ENCODE assay signal across 36 cellular contexts in the genomic region with DNA sequence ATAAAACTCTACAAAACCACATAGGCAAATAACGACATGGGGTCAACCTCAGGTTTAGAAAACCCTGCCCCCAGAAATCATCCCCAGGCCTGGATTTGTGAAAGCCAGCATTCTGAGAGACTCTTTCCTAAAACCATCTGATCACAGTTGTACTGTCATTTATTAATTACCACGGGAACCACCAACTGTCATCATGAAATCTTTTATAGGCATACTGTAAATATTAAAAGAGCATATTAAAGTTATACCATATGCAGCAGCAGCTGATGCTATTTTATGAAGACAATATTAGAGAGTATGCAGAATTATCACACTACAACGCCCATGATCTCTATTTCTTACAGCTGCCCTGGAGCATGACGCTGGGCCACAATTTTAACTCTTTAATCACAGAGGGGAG. TPM values are rescaled to one million over a fixed set of nuclear protein-coding genes. Genes with fewer than 3 reads are reported as not detected.
"Had no signal": no experiment of that assay in that cellular context is flagged by ENCODE, and none has a peak within 500 bp of the region (broad histone marks: within the 10 kb centered on the region; RNA-seq: fewer than 3 reads in every experiment).

No MANE protein-coding gene starts in this region.

- H3K27ac Mint-ChIP-seq: activated B cell treated with CpG ODN at 0.5 μM for 24 hours; activated CD4-positive, alpha-beta memory T cell treated with anti-CD3 and anti-CD28 coated beads for 36 hours; activated CD4-positive, alpha-beta T cell treated with anti-CD3 and anti-CD28 coated beads, Interleukin-2, amount 10 ng/mL, durations not matched to agents 24 days and 14 days; activated CD8-positive, alpha-beta T cell treated with anti-CD3 and anti-CD28 coated beads for 36 hours; activated naive CD4-positive, alpha-beta T cell treated with anti-CD3 and anti-CD28 coated beads for 36 hours; activated naive CD4-positive, alpha-beta T cell treated with anti-CD3 and anti-CD28 coated beads, Interleukin-2, amount 50 U/mL, for 72 hours; activated naive CD8-positive, alpha-beta T cell treated with anti-CD3 and anti-CD28 coated beads for 36 hours; activated T-cell treated with anti-CD3 and anti-CD28 coated beads, Interleukin-2, amount 50 U/mL, for 72 hours; activated T-helper 1 cell treated with anti-CD3 and anti-CD28 coated beads, Interleukin-12 subunit alpha, Interleukin-12 subunit beta, Interleukin-2, Interleukin-4 antibody, amounts not matched to agents 30 ng/mL and 10 ng/mL and 1 ng/mL, durations not matched to agents 14 hours and 24 hours and 36 hours; activated T-helper 17 cell treated with anti-CD3 and anti-CD28 coated beads, Interleukin-2, amount 50 U/mL, for 72 hours; T-helper 1 cell treated with Interleukin-12 subunit alpha and Interleukin-12 subunit beta and Interleukin-4 antibody, amounts not matched to agents 30 μg/mL and 1 μg/mL, for 36 hours; T-helper 2 cell treated with Interferon-gamma antibody and Interleukin-4, amounts not matched to agents 5 μg/mL and 100 μg/mL, for 36 hours had no signal

- H3K4me3 Mint-ChIP-seq: activated B cell treated with CpG ODN at 0.5 μM for 24 hours; activated CD4-positive, alpha-beta memory T cell treated with anti-CD3 and anti-CD28 coated beads for 36 hours; activated CD4-positive, alpha-beta T cell treated with anti-CD3 and anti-CD28 coated beads, Interleukin-2, amount 10 ng/mL, durations not matched to agents 24 days and 14 days; activated CD8-positive, alpha-beta T cell treated with anti-CD3 and anti-CD28 coated beads for 36 hours; activated naive CD4-positive, alpha-beta T cell treated with anti-CD3 and anti-CD28 coated beads for 36 hours; activated naive CD8-positive, alpha-beta T cell treated with anti-CD3 and anti-CD28 coated beads for 36 hours; activated T-cell treated with anti-CD3 and anti-CD28 coated beads, Interleukin-2, amount 50 U/mL, for 4 hours; activated T-cell treated with anti-CD3 and anti-CD28 coated beads, Interleukin-2, amount 50 U/mL, for 72 hours; activated T-helper 1 cell treated with anti-CD3 and anti-CD28 coated beads, Interleukin-12 subunit alpha, Interleukin-12 subunit beta, Interleukin-2, Interleukin-4 antibody, amounts not matched to agents 30 ng/mL and 10 ng/mL and 1 ng/mL, durations not matched to agents 14 hours and 24 hours and 36 hours; activated T-helper 17 cell treated with anti-CD3 and anti-CD28 coated beads, Interleukin-2, amount 50 U/mL, for 72 hours; T-helper 1 cell treated with Interleukin-12 subunit alpha and Interleukin-12 subunit beta and Interleukin-4 antibody, amounts not matched to agents 30 μg/mL and 1 μg/mL, for 36 hours; T-helper 2 cell treated with Interferon-gamma antibody and Interleukin-4, amounts not matched to agents 5 μg/mL and 100 μg/mL, for 36 hours had no signal

- DNase-seq: activated B cell treated with CpG ODN at 0.5 μM for 24 hours; activated CD4-positive, alpha-beta memory T cell treated with anti-CD3 and anti-CD28 coated beads for 36 hours; activated CD4-positive, alpha-beta T cell treated with anti-CD3 and anti-CD28 coated beads for 4 hours; activated CD4-positive, alpha-beta T cell treated with anti-CD3 and anti-CD28 coated beads, Interleukin-2, amount 10 ng/mL, durations not matched to agents 24 days and 14 days; activated CD4-positive, alpha-beta T cell treated with anti-CD3 and anti-CD28 coated beads, Interleukin-2, amount 50 U/mL, for 1 hour; activated CD4-positive, alpha-beta T cell treated with anti-CD3 and anti-CD28 coated beads, Interleukin-2, amount 50 U/mL, for 4 hours; activated CD4-positive, CD25-positive, alpha-beta regulatory T cell treated with anti-CD3 and anti-CD28 coated beads, Interleukin-2, amount 50 U/mL, for 72 hours; activated CD8-positive, alpha-beta memory T cell treated with anti-CD3 and anti-CD28 coated beads, Interleukin-2, amount 50 U/mL, for 4 hours; activated CD8-positive, alpha-beta T cell treated with anti-CD3 and anti-CD28 coated beads for 36 hours; activated effector memory CD4-positive, alpha-beta T cell treated with anti-CD3 and anti-CD28 coated beads, Interleukin-2, amount 50 U/mL, for 16 hours; activated gamma-delta T cell treated with Interleukin-2 at 50 U/mL for 16 hours; activated naive CD4-positive, alpha-beta T cell; activated naive CD4-positive, alpha-beta T cell treated with anti-CD3 and anti-CD28 coated beads for 36 hours; activated naive CD4-positive, alpha-beta T cell treated with anti-CD3 and anti-CD28 coated beads, Interleukin-2, amount 50 U/mL, for 16 hours; activated naive CD8-positive, alpha-beta T cell treated with anti-CD3 and anti-CD28 coated beads for 36 hours; activated T-cell treated with anti-CD3 and anti-CD28 coated beads for 4 hours; activated T-cell treated with anti-CD3 and anti-CD28 coated beads, Interleukin-2, amount 50 U/mL, for 1 hour; activated T-cell treated with anti-CD3 and anti-CD28 coated beads, Interleukin-2, amount 50 U/mL, for 4 hours; activated T-cell treated with anti-CD3 and anti-CD28 coated beads, Interleukin-2, amount 50 U/mL, for 72 hours; adrenal gland; amniotic stem cell; aorta; body of pancreas; brain microvascular endothelial cell; central memory CD4-positive, alpha-beta T cell; T-helper 2 cell; T-helper 9 cell; WERI-Rb-1 had no signal

- H3K4me1 Mint-ChIP-seq: activated CD4-positive, alpha-beta T cell treated with anti-CD3 and anti-CD28 coated beads, Interleukin-2, amount 10 ng/mL, durations not matched to agents 24 days and 14 days; activated naive CD8-positive, alpha-beta T cell treated with anti-CD3 and anti-CD28 coated beads for 36 hours; activated T-helper 17 cell treated with anti-CD3 and anti-CD28 coated beads, Interleukin-2, amount 50 U/mL, for 72 hours had no signal

- H3K36me3 ChIP-seq: adrenal gland, brain microvascular endothelial cell, breast epithelium, WERI-Rb-1 had no signal

- ATAC-seq: activated CD8-positive, alpha-beta T cell treated with anti-CD3 and anti-CD28 coated beads for 36 hours; activated naive CD4-positive, alpha-beta T cell treated with anti-CD3 and anti-CD28 coated beads, Interleukin-2, amount 50 U/mL, for 72 hours; activated T-cell treated with anti-CD3 and anti-CD28 coated beads, Interleukin-2, amount 50 U/mL, for 4 hours; activated T-cell treated with anti-CD3 and anti-CD28 coated beads, Interleukin-2, amount 50 U/mL, for 72 hours; activated T-helper 17 cell treated with anti-CD3 and anti-CD28 coated beads, Interleukin-2, amount 50 U/mL, for 72 hours; body of pancreas had no signal

- H3K27ac ChIP-seq: adrenal gland, body of pancreas, brain microvascular endothelial cell, breast epithelium, WERI-Rb-1 had no signal

- H3K27me3 ChIP-seq: body of pancreas, brain microvascular endothelial cell, breast epithelium had no signal

- H3K4me3 ChIP-seq: adrenal gland, body of pancreas, breast epithelium had no signal

- H3K4me1 ChIP-seq: adrenal gland, body of pancreas, breast epithelium had no signal

- H3K9me3 ChIP-seq: body of pancreas had no signal

RNA-seq across cellular contexts. Expression of a gene that starts 20.3 kb away (rescaled TPM):
- total RNA-seq: activated B cell treated with CpG ODN at 0.5 μM for 24 hours; activated CD4-positive, alpha-beta memory T cell treated with anti-CD3 and anti-CD28 coated beads for 36 hours; activated CD4-positive, alpha-beta T cell treated with anti-CD3 and anti-CD28 coated beads, Interleukin-2, amount 10 ng/mL, durations not matched to agents 24 days and 14 days; activated CD8-positive, alpha-beta memory T cell treated with anti-CD3 and anti-CD28 coated beads for 36 hours; activated CD8-positive, alpha-beta T cell treated with anti-CD3 and anti-CD28 coated beads for 36 hours; activated naive CD4-positive, alpha-beta T cell treated with anti-CD3 and anti-CD28 coated beads for 36 hours; activated naive CD4-positive, alpha-beta T cell treated with anti-CD3 and anti-CD28 coated beads, Interleukin-2, amount 50 U/mL, for 72 hours; activated naive CD8-positive, alpha-beta T cell treated with anti-CD3 and anti-CD28 coated beads for 36 hours; activated T-cell treated with anti-CD3 and anti-CD28 coated beads, Interleukin-2, amount 50 U/mL, for 4 hours; activated T-cell treated with anti-CD3 and anti-CD28 coated beads, Interleukin-2, amount 50 U/mL, for 72 hours; activated T-helper 1 cell treated with anti-CD3 and anti-CD28 coated beads, Interleukin-12 subunit alpha, Interleukin-12 subunit beta, Interleukin-2, Interleukin-4 antibody, amounts not matched to agents 30 ng/mL and 10 ng/mL and 1 ng/mL, durations not matched to agents 14 hours and 24 hours and 36 hours; activated T-helper 17 cell treated with anti-CD3 and anti-CD28 coated beads, Interleukin-2, amount 50 U/mL, for 72 hours; adrenal gland; breast epithelium; cardiac septum had no signal
- polyA plus RNA-seq: adrenal gland, aorta had no signal
